In genomic region chr16:75385507-75386152, GRCh38 we compare ENCODE assay signal across 9 cellular contexts. TPM values are rescaled to one million over a fixed set of nuclear protein-coding genes. Genes with fewer than 3 reads are reported as not detected.
DNase-seq lines count a peak whose midpoint lies in the region; ATAC-seq, FAIRE-seq and TF ChIP-seq lines count a peak whose summit lies in the region.
"Had no signal": no experiment of that assay in that cellular context is flagged by ENCODE, and none has a peak within 500 bp of the region (broad histone marks: within the 10 kb centered on the region; RNA-seq: fewer than 3 reads in every experiment).

No MANE protein-coding gene starts in this region.

- peak; percentile 36 for ATAC-seq in central memory CD8-positive, alpha-beta T cell (replicated peaks; ENCODE audit: extremely low read depth, poor library complexity, severe bottlenecking)
- no peak for ATAC-seq in HepG2
- no peak for ATAC-seq in GM21576 (IDR thresholded peaks at IDR 0.05; ENCODE audit: unreplicated experiment)
- ATAC-seq in GM18867 (IDR thresholded peaks at IDR 0.05; ENCODE audit: unreplicated experiment), result no peak

- H3K9me3 Mint-ChIP-seq in central memory CD8-positive, alpha-beta T cell, result no peaks in the 10 kb centered on the region
- H3K9me3 Mint-ChIP-seq: T-cell had no signal

- no peaks in the 10 kb centered on the region for H3K9me3 ChIP-seq in NT2/D1 (ENCODE audit: insufficient read depth, low read length)
- no peaks in the 10 kb centered on the region for H3K9me3 ChIP-seq in HepG2 (ENCODE audit: low read length)

- H2AFZ ChIP-seq in HepG2 (ENCODE audit: low read length), result no peak overlapping the region

- peak; percentile 74 for TF ChIP-seq CTCF in HepG2 (CRISPR knock-in tag; IDR thresholded peaks at IDR 0.05)

- H3K36me3 Mint-ChIP-seq in central memory CD8-positive, alpha-beta T cell (ENCODE audit: insufficient read depth), result peaks cover 10% of the 10 kb centered on the region

- FAIRE-seq in HepG2 (lab: Jason Lieb, UNC), result peak; percentile 82

- no peak overlapping the region for H3K27ac Mint-ChIP-seq in central memory CD8-positive, alpha-beta T cell (ENCODE audit: low read depth)

- H3K4me1 Mint-ChIP-seq in central memory CD8-positive, alpha-beta T cell, result peaks cover 9% of the 10 kb centered on the region

- no peak overlapping the region for H3K4me2 ChIP-seq in HepG2 (ENCODE audit: low read depth, low read length)

- H3K4me3 Mint-ChIP-seq in central memory CD8-positive, alpha-beta T cell, result no peak overlapping the region
- H3K4me3 Mint-ChIP-seq: T-cell had no signal

- intact Hi-C loops in HepG2 (cut with micrococcal nuclease; ENCODE audit: unreplicated experiment), result loop anchor here (1.0 to 5.0 kb wide), 5 partner anchors 81 to 186 kb away; partner anchors contain the start of gene BCAR1

- in situ Hi-C loops in HepG2 (cut with HindIII; ENCODE audit: extremely low pct_ligation_motif_present, low pct_unique_long_range_greater_than_20kb), result loop anchor here (5.0 kb wide), 1 partner anchor 188 kb away; no protein-coding TSS in a partner anchor

- no peak for TF ChIP-seq POLR2A in HepG2 (IDR thresholded peaks at IDR 0.05; ENCODE audit: insufficient read depth in 1 of 2, low read depth in 2 of 2, low read length in 2 of 2)

- DNase-seq in DMS114 treated with DMSO at 0.1 percent for 48 hours (lab: John Stamatoyannopoulos, UW; ENCODE audit: unreplicated experiment), result peak; percentile 76
- DNase-seq in HT1080 (ENCODE audit: low read depth), result peak; percentile 27
- DNase-seq in NT2/D1 (ENCODE audit: low read depth, low spot score), result peak; percentile 32
- DNase-seq in central memory CD8-positive, alpha-beta T cell (ENCODE audit: low spot score in 2 of 2), result no peak
- peak; percentile 68 for DNase-seq in HepG2 (ENCODE audit: low spot score)
- DNase-seq in activated CD4-positive, CD25-positive, alpha-beta regulatory T cell (lab: John Stamatoyannopoulos, UW), result no peak

- TF ChIP-seq EP300 in HepG2 (IDR thresholded peaks at IDR 0.05; ENCODE audit: low read depth in 2 of 2, low read length in 2 of 2), result no peak
- TF ChIP-seq EP300 in HepG2 (CRISPR knock-in tag; IDR thresholded peaks at IDR 0.05; ENCODE audit: borderline replicate concordance), result no peak

- H3K9ac ChIP-seq in NT2/D1 (ENCODE audit: insufficient read length, low read depth) (no peak overlapping the region), HepG2 (ENCODE audit: insufficient read depth, low read depth, low read length) (no peak overlapping the region)

- 0 out of 2 replicates have a peak, but pooled peaks cover 5% of the 10 kb centered on the region for H4K20me1 ChIP-seq in HepG2 (ENCODE audit: insufficient read depth, low read length)

- no peak overlapping the region for H3K27ac ChIP-seq in HepG2 (ENCODE audit: extremely low read length, insufficient read depth, low read length)

- no peaks in the 10 kb centered on the region for H3K27me3 ChIP-seq in NT2/D1 (ENCODE audit: insufficient read depth, insufficient read length)
- no peaks in the 10 kb centered on the region for H3K27me3 ChIP-seq in HepG2 (ENCODE audit: control insufficient read depth in 1 of 2, insufficient read depth in 2 of 2, low read length in 2 of 2)

- WGBS in HepG2 (ENCODE audit: low lambda C conversion rate), result 29% methylated on average over 5 of the region's 5 CpGs

- no peaks in the 10 kb centered on the region for H3K27me3 Mint-ChIP-seq in central memory CD8-positive, alpha-beta T cell
- H3K27me3 Mint-ChIP-seq: T-cell had no signal

- H3K36me3 ChIP-seq in NT2/D1 (ENCODE audit: insufficient read depth, insufficient read length, low read length) (peaks cover 38% of the 10 kb centered on the region), HepG2 (replicated peaks in 1 of 2; ENCODE audit: control insufficient read depth in 1 of 2, insufficient read depth in 2 of 2, low read length in 2 of 2) (peaks cover 16 to 35% of the 10 kb centered on the region in 2 experiments)

- CTCF ChIA-PET in HepG2 (lab: Yijun Ruan, JAX; ENCODE audit: low intra/inter-chr PET ratio, low total read pairs), result interaction anchor here (1.0 to 3.0 kb wide), 5 partner anchors 129 to 186 kb away, joined by 3 to 45 read pairs (median 3); no protein-coding TSS in a partner anchor

- peak; percentile 69; the same call in 1 of the 2 replicates for TF ChIP-seq RAD21 in HepG2 (CRISPR knock-in tag; IDR thresholded peaks at IDR 0.05)

- H3K4me1 ChIP-seq in NT2/D1 (ENCODE audit: insufficient read depth, insufficient read length) (no peaks in the 10 kb centered on the region), HepG2 (ENCODE audit: insufficient read depth, low read length) (no peaks in the 10 kb centered on the region)

- H3K4me3 ChIP-seq in NT2/D1 (ENCODE audit: insufficient read length, low read depth) (no peak overlapping the region), HepG2 (replicated peaks in 1 of 3; ENCODE audit: insufficient read depth in 1 of 3, low read depth in 2 of 3, low read length in 3 of 3) (no peak overlapping the region)

- BruUV-seq in HepG2 (replicated peaks; lab: Mats Ljungman, UMichigan), result no TSS peak

- POLR2A ChIA-PET in HepG2 (lab: Yijun Ruan, JAX), result interaction anchor here (0.7 to 1.1 kb wide), 7 partner anchors 80 to 186 kb away, joined by 3 to 9 read pairs (median 4); no protein-coding TSS in a partner anchor

- no peaks in the 10 kb centered on the region for H3K79me2 ChIP-seq in HepG2 (ENCODE audit: insufficient read depth, low read length)

TF ChIP-seq in HepG2, 621 proteins besides CTCF, POLR2A, EP300 and RAD21 (continues in another document):
- TF ChIP-seq NR2F2 (IDR thresholded peaks at IDR 0.05; ENCODE audit: borderline replicate concordance, low read depth) (no peak), KDM2A (CRISPR knock-in tag; IDR thresholded peaks at IDR 0.05; ENCODE audit: borderline replicate concordance, low read depth) (no peak), SAP130 (CRISPR knock-in tag; IDR thresholded peaks at IDR 0.05; ENCODE audit: low read depth) (0 out of 2 replicates have a peak, but pooled peaks have one; percentile 23), ATF2 (CRISPR knock-in tag; IDR thresholded peaks at IDR 0.05) (0 out of 2 replicates have a peak, but pooled peaks have one; percentile 26), PREB (CRISPR knock-in tag; IDR thresholded peaks at IDR 0.05) (no peak), ZNF839 (CRISPR knock-in tag; IDR thresholded peaks at IDR 0.05; ENCODE audit: borderline replicate concordance) (no peak), ARHGAP35 (CRISPR knock-in tag; IDR thresholded peaks at IDR 0.05; ENCODE audit: borderline replicate concordance) (no peak), AGO1 (IDR thresholded peaks at IDR 0.05; ENCODE audit: low read depth, low read length, poor library complexity, severe bottlenecking) (no peak), JDP2 (CRISPR knock-in tag; IDR thresholded peaks at IDR 0.05; ENCODE audit: borderline replicate concordance) (no peak), SRY (CRISPR knock-in tag; IDR thresholded peaks at IDR 0.05) (no peak), FOXO1 (CRISPR knock-in tag; IDR thresholded peaks at IDR 0.05) (no peak), MIXL1 (CRISPR knock-in tag; IDR thresholded peaks at IDR 0.05) (0 out of 2 replicates have a peak, but pooled peaks have one; percentile 57)

RNA-seq across cellular contexts. Expression of gene CFDP1, which starts 47.7 kb away (rescaled TPM):
- total RNA-seq in HT1080 (2014; rRNA removed; shearing (Covaris generic)), result 24.7 and 24.8 TPM in 2 replicates
- 52.5 and 57.4 TPM in 2 replicates for polyA plus RNA-seq in HT1080 (2015; cell fraction: cytosol; rRNA removed)
- 15.7 and 32.6 TPM in 2 replicates for polyA plus RNA-seq in HT1080 (2015; cell fraction: nucleus; rRNA removed)
- 153 and 198 TPM in 2 replicates for total RNA-seq in HepG2 (2016; rRNA removed; fragmentation: Illumina TruSeq; extraction: Trizol)
- total RNA-seq in HepG2 (2016; cell fraction: cytosol; rRNA removed; fragmentation: Illumina TruSeq; extraction: Trizol; ENCODE audit: low read depth), result 62.1 and 75.2 TPM in 2 replicates
- total RNA-seq in HepG2 (2016; cell fraction: insoluble cytoplasmic fraction; rRNA removed; fragmentation: Illumina TruSeq; extraction: Trizol), result 158 and 200 TPM in 2 replicates
- 94.4 and 95.7 TPM in 2 replicates for total RNA-seq in HepG2 (2016; cell fraction: membrane; rRNA removed; fragmentation: Illumina TruSeq; extraction: Trizol)
- 114 and 122 TPM in 2 replicates for total RNA-seq in HepG2 (2016; cell fraction: nucleus; rRNA removed; fragmentation: Illumina TruSeq; extraction: Trizol)
- 59.8 and 78.6 TPM in 2 replicates for polyA plus RNA-seq in HepG2 (2011; rRNA removed)
- 47.6 and 66.3 TPM in 2 replicates for polyA plus RNA-seq in HepG2 (2011; cell fraction: cytosol; rRNA removed)
- polyA plus RNA-seq in HepG2 (2011; cell fraction: nucleus; rRNA removed), result 20.8 and 33.7 TPM in 2 replicates
- 118 and 187 TPM in 2 replicates for polyA plus RNA-seq in HepG2 (2012)
- polyA plus RNA-seq in HepG2 (2016; cell fraction: cytosol; fragmentation: Illumina TruSeq; extraction: Trizol; ENCODE audit: low read depth), result 54.9 and 57.9 TPM in 2 replicates
- polyA plus RNA-seq in HepG2 (2016; cell fraction: insoluble cytoplasmic fraction; fragmentation: Illumina TruSeq; extraction: Trizol; ENCODE audit: low read depth), result 250 and 275 TPM in 2 replicates
- polyA plus RNA-seq in HepG2 (2016; cell fraction: membrane; fragmentation: Illumina TruSeq; extraction: Trizol; ENCODE audit: low read depth), result 82.6 and 88.7 TPM in 2 replicates
- 118 and 119 TPM in 2 replicates for polyA plus RNA-seq in HepG2 (2016; cell fraction: nucleus; fragmentation: Illumina TruSeq; extraction: Trizol; ENCODE audit: insufficient read depth, low read depth)
- polyA minus RNA-seq in HepG2 (2011; rRNA and poly(A)+ RNA removed; ENCODE audit: low replicate concordance), result 11.4 and 17.2 TPM in 2 replicates
- 30.3 and 32.7 TPM in 2 replicates for polyA minus RNA-seq in HepG2 (2011; cell fraction: cytosol; rRNA and poly(A)+ RNA removed)
- 95.4 and 106 TPM in 2 replicates for polyA minus RNA-seq in HepG2 (2011; cell fraction: nucleus; rRNA and poly(A)+ RNA removed)

Comparison
In these comparisons a context has a peak if more than half of its experiments do, and no peak if none do; other contexts are left out.
1. DNase-seq: peak in DMS114 treated with DMSO at 0.1 percent for 48 hours (single experiment), HT1080 (single experiment), NT2/D1 (single experiment) and HepG2 (single experiment); none in central memory CD8-positive, alpha-beta T cell (0 of 2) and activated CD4-positive, CD25-positive, alpha-beta regulatory T cell (0 of 4).